ENCODE assay signal across 24 cellular contexts in the genomic region with DNA sequence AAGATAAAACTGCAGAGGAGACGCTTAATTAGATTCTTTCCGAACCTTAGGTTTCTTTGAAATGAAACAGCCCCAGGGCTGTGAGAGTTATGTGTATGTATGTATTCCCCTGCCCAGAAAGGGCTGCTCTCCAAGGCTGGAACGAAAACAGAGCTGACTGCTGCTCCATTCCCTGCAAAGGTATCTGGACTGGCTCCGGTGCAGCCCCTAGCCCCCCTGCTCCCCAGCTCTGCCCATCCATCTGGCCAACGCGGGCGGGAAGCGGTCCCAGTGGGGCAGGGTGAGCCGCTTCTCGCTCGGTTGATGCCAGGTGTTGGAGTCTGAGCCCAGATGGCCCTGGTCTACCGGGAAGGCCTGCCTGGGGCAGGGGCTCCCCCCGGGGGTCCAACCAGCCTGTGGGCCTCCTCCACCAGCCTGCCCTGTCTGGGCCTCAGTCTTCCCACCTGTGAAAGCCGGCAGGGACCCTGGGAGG. TPM values are rescaled to one million over a fixed set of nuclear protein-coding genes. Genes with fewer than 3 reads are reported as not detected.
A peak's percentile ranks its signal among the peaks of the same experiment; 100 is the strongest.
DNase-seq lines count a peak whose midpoint lies in the region; TF ChIP-seq lines count a peak whose summit lies in the region.
"Had no signal": no experiment of that assay in that cellular context is flagged by ENCODE, and none has a peak within 500 bp of the region (broad histone marks: within the 10 kb centered on the region; RNA-seq: fewer than 3 reads in every experiment).

No MANE protein-coding gene starts in this region.

- intact Hi-C loops in esophagus muscularis mucosa (cut with DNase I) (no loop called here), testis (cut with DNase I; ENCODE audit: low total_unique reads) (loop anchor here (10.0 kb wide), 1 partner anchor 50 kb away; the partner anchor contains the start of gene STX16)

- DNase-seq in COLO829 (ENCODE audit: low spot score) = peak; percentile 22
- DNase-seq in NCI-H524 (lab: John Stamatoyannopoulos, UW) = peak; percentile 79 to 91
- DNase-seq in esophagus muscularis mucosa (ENCODE audit: extremely low spot score) = no peak
- peak; percentile 61 for DNase-seq in retina
- DNase-seq in NCI-H2107 treated with DMSO at 0.1 percent for 48 hours (lab: John Stamatoyannopoulos, UW; ENCODE audit: unreplicated experiment) = no peak
- no peak for DNase-seq in activated CD4-positive, alpha-beta T cell treated with anti-CD3 and anti-CD28 coated beads, Interleukin-2, amount 10 ng/mL, durations not matched to agents 7 days and 5 days
- no peak for DNase-seq in testis
- no peak for DNase-seq in hippocampal formation (lab: John Stamatoyannopoulos, UW)
- DNase-seq: activated CD4-positive, alpha-beta T cell treated with anti-CD3 and anti-CD28 coated beads for 4 hours; activated naive CD4-positive, alpha-beta T cell treated with anti-CD3 and anti-CD28 coated beads for 36 hours; amygdala; central memory CD4-positive, alpha-beta T cell; COR-L47; H9; NCI-H1105; NCI-H2029 treated with DMSO at 0.1 percent for 48 hours; NCI-H446 treated with DMSO at 0.1 percent for 48 hours; NK-92 treated with Interleukin-12 subunit alpha and Interleukin-12 subunit beta, amount 100 ng/mL, for 24 hours; stimulated activated CD4-positive, alpha-beta T cell treated with anti-CD3 and anti-CD28 coated beads, Interleukin-2, amount 100 ng/mL, for 24 hours; T-helper 2 cell had no signal

- no peaks in the 10 kb centered on the region for H3K27me3 ChIP-seq in esophagus muscularis mucosa
- no peaks in the 10 kb centered on the region for H3K27me3 ChIP-seq in testis

- H3K36me3 ChIP-seq in esophagus muscularis mucosa (no peaks in the 10 kb centered on the region), testis (ENCODE audit: low read depth, missing control alignments) (no peaks in the 10 kb centered on the region)

- 54% methylated on average over 7 of the region's 14 CpGs for WGBS in esophagus muscularis mucosa
- WGBS in testis, 2 donors = 21 to 59% methylated on average over 4 to 14 of the region's 14 CpGs

- H3K4me3 Mint-ChIP-seq in activated CD4-positive, alpha-beta T cell treated with anti-CD3 and anti-CD28 coated beads, Interleukin-2, amount 10 ng/mL, durations not matched to agents 7 days and 5 days = no peak overlapping the region
- H3K4me3 Mint-ChIP-seq: activated naive CD4-positive, alpha-beta T cell treated with anti-CD3 and anti-CD28 coated beads for 36 hours; B cell; dendritic cell treated with granulocyte-macrophage colony-stimulating factor and Interleukin-4, amounts not matched to agents 40 ng/mL and 50 ng/mL, for 4 days; H9; IgD-negative memory B cell had no signal

- TF ChIP-seq POLR2A in esophagus muscularis mucosa (IDR thresholded peaks at IDR 0.05; ENCODE audit: low read depth) (no peak), testis (IDR thresholded peaks at IDR 0.05) (no peak)

- CTCF ChIA-PET in activated CD4-positive, alpha-beta T cell treated with anti-CD3 and anti-CD28 coated beads, Interleukin-2, amount 10 ng/mL, durations not matched to agents 7 days and 5 days (lab: Charles Lee) = no interaction called here

- TF ChIP-seq CTCF in esophagus muscularis mucosa (IDR thresholded peaks at IDR 0.05) (no peak), testis (IDR thresholded peaks at IDR 0.05) (no peak)

- H3K9me3 Mint-ChIP-seq in activated CD4-positive, alpha-beta T cell treated with anti-CD3 and anti-CD28 coated beads, Interleukin-2, amount 10 ng/mL, durations not matched to agents 7 days and 5 days = no peaks in the 10 kb centered on the region
- H3K9me3 Mint-ChIP-seq: dendritic cell treated with granulocyte-macrophage colony-stimulating factor and Interleukin-4, amounts not matched to agents 40 ng/mL and 50 ng/mL, for 4 days; H9 had no signal

- no peak for TF ChIP-seq EP300 in esophagus muscularis mucosa (IDR thresholded peaks at IDR 0.05)

- H3K4me3 ChIP-seq in esophagus muscularis mucosa = peak overlapping the region in 1 of 4 donors; percentile 5
- H3K4me3 ChIP-seq in testis = no peak overlapping the region
- H3K4me3 ChIP-seq: skin epidermis had no signal

- H3K36me3 Mint-ChIP-seq in activated CD4-positive, alpha-beta T cell treated with anti-CD3 and anti-CD28 coated beads, Interleukin-2, amount 10 ng/mL, durations not matched to agents 7 days and 5 days (ENCODE audit: low read depth) = no peaks in the 10 kb centered on the region
- H3K36me3 Mint-ChIP-seq: IgD-negative memory B cell had no signal

- H3K9me3 ChIP-seq in esophagus muscularis mucosa (no peaks in the 10 kb centered on the region), testis (no peaks in the 10 kb centered on the region)

- H3K4me1 Mint-ChIP-seq in activated CD4-positive, alpha-beta T cell treated with anti-CD3 and anti-CD28 coated beads, Interleukin-2, amount 10 ng/mL, durations not matched to agents 7 days and 5 days = no peaks in the 10 kb centered on the region
- H3K4me1 Mint-ChIP-seq: B cell, H9, IgD-negative memory B cell had no signal

- no peaks in the 10 kb centered on the region for H3K27me3 Mint-ChIP-seq in activated CD4-positive, alpha-beta T cell treated with anti-CD3 and anti-CD28 coated beads, Interleukin-2, amount 10 ng/mL, durations not matched to agents 7 days and 5 days
- H3K27me3 Mint-ChIP-seq: dendritic cell treated with granulocyte-macrophage colony-stimulating factor and Interleukin-4, amounts not matched to agents 40 ng/mL and 50 ng/mL, for 4 days had no signal

- H3K4me1 ChIP-seq in esophagus muscularis mucosa = peaks cover 0 to 36% (median 30%) of the 10 kb centered on the region in 4 donors
- peaks cover 3% of the 10 kb centered on the region for H3K4me1 ChIP-seq in testis

- POLR2A ChIA-PET in activated CD4-positive, alpha-beta T cell treated with anti-CD3 and anti-CD28 coated beads, Interleukin-2, amount 10 ng/mL, durations not matched to agents 7 days and 5 days (lab: Charles Lee) = no interaction called here

- H3K27ac ChIP-seq in esophagus muscularis mucosa (replicated peaks in 1 of 4) (peak overlapping the region; percentile 6 to 73 (median 61)), testis (no peak overlapping the region)

- H3K27ac Mint-ChIP-seq in activated CD4-positive, alpha-beta T cell treated with anti-CD3 and anti-CD28 coated beads, Interleukin-2, amount 10 ng/mL, durations not matched to agents 7 days and 5 days = no peak overlapping the region
- H3K27ac Mint-ChIP-seq: activated naive CD4-positive, alpha-beta T cell treated with anti-CD3 and anti-CD28 coated beads for 36 hours; B cell; dendritic cell treated with granulocyte-macrophage colony-stimulating factor and Interleukin-4, amounts not matched to agents 40 ng/mL and 50 ng/mL, for 4 days; H9; IgD-negative memory B cell had no signal

RNA-seq across cellular contexts. Expression of gene STX16, which starts 46.6 kb away (rescaled TPM):
- total RNA-seq in esophagus muscularis mucosa (10 to 100 TPM; 36.6 to 57.7 (median 43.5) TPM), testis (100 to 1,000 TPM; 107 to 124 TPM)
- 100 to 1,000 TPM; 163 to 173 TPM for total RNA-seq in activated CD4-positive, alpha-beta T cell treated with anti-CD3 and anti-CD28 coated beads, Interleukin-2, amount 10 ng/mL, durations not matched to agents 7 days and 5 days
- polyA plus RNA-seq in testis (ENCODE audit: insufficient read depth, low read depth, low replicate concordance) = 79.3 TPM

Comparison
In these comparisons a context has a peak if more than half of its experiments do, and no peak if none do; other contexts are left out.
1. DNase-seq: peak in COLO829 (single experiment), NCI-H524 (2 of 2) and retina (single experiment); none in esophagus muscularis mucosa (single experiment), NCI-H2107 treated with DMSO at 0.1 percent for 48 hours (single experiment), activated CD4-positive, alpha-beta T cell treated with anti-CD3 and anti-CD28 coated beads, Interleukin-2, amount 10 ng/mL, durations not matched to agents 7 days and 5 days (single experiment), testis (single experiment) and hippocampal formation (0 of 2).
2. H3K27ac ChIP-seq: peak in esophagus muscularis mucosa (4 of 4); none in testis (0 of 2).